Comparison of ENCODE assay signal across 14 cellular contexts in genomic region chr12:56716933-56717880, GRCh38. TPM values are rescaled to one million over a fixed set of nuclear protein-coding genes. Genes with fewer than 3 reads are reported as not detected.
DNase-seq lines count a peak whose midpoint lies in the region; ATAC-seq and TF ChIP-seq lines count a peak whose summit lies in the region.
"Had no signal": no experiment of that assay in that cellular context is flagged by ENCODE, and none has a peak within 500 bp of the region (broad histone marks: within the 10 kb centered on the region; RNA-seq: fewer than 3 reads in every experiment).

No MANE protein-coding gene starts in this region.

- H4K20me1 ChIP-seq in MM.1S (ENCODE audit: insufficient read depth, low read length) (peaks cover 51% of the 10 kb centered on the region), smooth muscle cell (ENCODE audit: low read depth) (peaks cover 93% of the 10 kb centered on the region)

- H3K9me2 ChIP-seq in MM.1S (replicated peaks; ENCODE audit: insufficient read depth, low read length): no peaks in the 10 kb centered on the region

- H3K27ac ChIP-seq in MM.1S (ENCODE audit: low read length) (peak overlapping the region; percentile 95; the same call in 1 of the 2 replicates), coronary artery (no peak overlapping the region), smooth muscle cell (ENCODE audit: low read depth) (peak overlapping the region; percentile 2)

- no peak overlapping the region for H3K4me3 Mint-ChIP-seq in activated CD4-positive, alpha-beta T cell treated with anti-CD3 and anti-CD28 coated beads, Interleukin-2, amount 10 ng/mL, durations not matched to agents 7 days and 5 days

- H3K9me3 Mint-ChIP-seq in activated CD4-positive, alpha-beta T cell treated with anti-CD3 and anti-CD28 coated beads, Interleukin-2, amount 10 ng/mL, durations not matched to agents 7 days and 5 days: no peaks in the 10 kb centered on the region

- H3K27ac Mint-ChIP-seq in activated CD4-positive, alpha-beta T cell treated with anti-CD3 and anti-CD28 coated beads, Interleukin-2, amount 10 ng/mL, durations not matched to agents 7 days and 5 days: peak overlapping the region; percentile 54

- no peaks in the 10 kb centered on the region for H3K27me3 ChIP-seq in MM.1S (replicated peaks; ENCODE audit: insufficient read depth, low read length)
- no peaks in the 10 kb centered on the region for H3K27me3 ChIP-seq in smooth muscle cell (ENCODE audit: low read depth)

- H3F3A ChIP-seq in MM.1S (ENCODE audit: insufficient read depth, low read length) (peaks cover 88% of the 10 kb centered on the region), smooth muscle cell (ENCODE audit: low read depth) (peaks cover 23% of the 10 kb centered on the region)

- WGBS in smooth muscle cell (ENCODE audit: low lambda C conversion rate): 93% methylated on average over 2 of the region's 4 CpGs

- peaks cover 54% of the 10 kb centered on the region for H3K4me1 Mint-ChIP-seq in activated CD4-positive, alpha-beta T cell treated with anti-CD3 and anti-CD28 coated beads, Interleukin-2, amount 10 ng/mL, durations not matched to agents 7 days and 5 days

- H2AFZ ChIP-seq in MM.1S (ENCODE audit: low read length): no peak overlapping the region
- H2AFZ ChIP-seq in smooth muscle cell (ENCODE audit: low read depth): no peak overlapping the region

- H3K36me3 ChIP-seq in MM.1S (replicated peaks; ENCODE audit: insufficient read depth, low read length): peaks cover 8% of the 10 kb centered on the region
- H3K36me3 ChIP-seq in smooth muscle cell (ENCODE audit: low read depth): peaks cover 5% of the 10 kb centered on the region
- H3K36me3 ChIP-seq in mucosa of descending colon (ENCODE audit: low read depth): peaks cover 17% of the 10 kb centered on the region

- POLR2A ChIA-PET in activated CD4-positive, alpha-beta T cell treated with anti-CD3 and anti-CD28 coated beads, Interleukin-2, amount 10 ng/mL, durations not matched to agents 7 days and 5 days (lab: Charles Lee): interaction anchor here (0.6 kb wide), 1 partner anchor 343 kb away, joined by 4 read pairs; no protein-coding TSS in a partner anchor

- ATAC-seq in mucosa of descending colon: no peak

- intact Hi-C loops in mucosa of descending colon (cut with DNase I, micrococcal nuclease): no loop called here

- no peaks in the 10 kb centered on the region for H3K27me3 Mint-ChIP-seq in activated CD4-positive, alpha-beta T cell treated with anti-CD3 and anti-CD28 coated beads, Interleukin-2, amount 10 ng/mL, durations not matched to agents 7 days and 5 days

- H3K4me3 ChIP-seq in MM.1S (ENCODE audit: low read length): no peak overlapping the region
- no peak overlapping the region for H3K4me3 ChIP-seq in coronary artery
- no peak overlapping the region for H3K4me3 ChIP-seq in smooth muscle cell
- no peak overlapping the region for H3K4me3 ChIP-seq in mucosa of descending colon

- H3K9ac ChIP-seq in MM.1S (ENCODE audit: low read length) (peak overlapping the region; percentile 64; the same call in 1 of the 2 replicates), smooth muscle cell (ENCODE audit: low read depth) (no peak overlapping the region)

- H3K9me3 ChIP-seq in MM.1S (replicated peaks; ENCODE audit: insufficient read depth, low read length) (no peaks in the 10 kb centered on the region), smooth muscle cell (replicated peaks; ENCODE audit: low read depth) (no peaks in the 10 kb centered on the region), mucosa of descending colon (no peaks in the 10 kb centered on the region)

- TF ChIP-seq CTCF in MM.1S (IDR thresholded peaks at IDR 0.05; ENCODE audit: low read length) (no peak), coronary artery (IDR thresholded peaks at IDR 0.05) (no peak), smooth muscle cell (IDR thresholded peaks at IDR 0.05; ENCODE audit: borderline replicate concordance, insufficient read depth, poor library complexity, severe bottlenecking) (no peak), mucosa of descending colon (IDR thresholded peaks at IDR 0.05) (no peak), GM20000 (IDR thresholded peaks at IDR 0.05; ENCODE audit: extremely low read depth, missing control alignments) (no peak)

- H3K4me1 ChIP-seq in MM.1S (ENCODE audit: low read length) (peaks cover 92% of the 10 kb centered on the region), smooth muscle cell (ENCODE audit: low read depth) (peaks cover 27% of the 10 kb centered on the region), mucosa of descending colon (ENCODE audit: low read depth) (peaks cover 22% of the 10 kb centered on the region)

- peaks cover 87% of the 10 kb centered on the region for H3K79me2 ChIP-seq in MM.1S (ENCODE audit: low read length)
- peaks cover 63% of the 10 kb centered on the region for H3K79me2 ChIP-seq in smooth muscle cell (ENCODE audit: low read depth)

- CTCF ChIA-PET in activated CD4-positive, alpha-beta T cell treated with anti-CD3 and anti-CD28 coated beads, Interleukin-2, amount 10 ng/mL, durations not matched to agents 7 days and 5 days (lab: Charles Lee): interaction anchor here (0.6 to 1.5 kb wide), 6 partner anchors 8 to 636 kb away, joined by 3 to 6 read pairs (median 4); partner anchors contain the start of gene NACA

- H3K36me3 Mint-ChIP-seq in activated CD4-positive, alpha-beta T cell treated with anti-CD3 and anti-CD28 coated beads, Interleukin-2, amount 10 ng/mL, durations not matched to agents 7 days and 5 days (ENCODE audit: low read depth): peaks cover 80% of the 10 kb centered on the region

- no peak for DNase-seq in activated CD4-positive, alpha-beta T cell treated with anti-CD3 and anti-CD28 coated beads, Interleukin-2, amount 10 ng/mL, durations not matched to agents 7 days and 5 days
- DNase-seq in activated CD4-positive, alpha-beta T cell treated with anti-CD3 and anti-CD28 coated beads, Interleukin-2, amount 50 U/mL, for 48 hours: no peak
- DNase-seq in MM.1S (no peak), coronary artery (ENCODE audit: low spot score) (peak; percentile 64), smooth muscle cell (lab: John Stamatoyannopoulos, UW; ENCODE audit: unreplicated experiment) (no peak), mucosa of descending colon (no peak), GM20000 (ENCODE audit: low spot score) (no peak), hypothalamus (lab: John Stamatoyannopoulos, UW) (no peak)
- DNase-seq: activated CD4-positive, alpha-beta T cell treated with anti-CD3 and anti-CD28 coated beads for 4 hours; activated naive CD4-positive, alpha-beta T cell; NCI-H1092; NCI-H2227 treated with DMSO at 0.1 percent for 48 hours; occipital lobe had no signal

- peak overlapping the region; percentile 53; the same call in 1 of the 2 replicates for H3K4me2 ChIP-seq in MM.1S (ENCODE audit: low read depth, low read length)
- H3K4me2 ChIP-seq in smooth muscle cell: no peak overlapping the region

RNA-seq across cellular contexts. Expression of gene NACA, which starts 7.9 kb away (rescaled TPM):
- 100 to 1,000 TPM; 805 to 843 TPM for total RNA-seq in activated CD4-positive, alpha-beta T cell treated with anti-CD3 and anti-CD28 coated beads, Interleukin-2, amount 10 ng/mL, durations not matched to agents 7 days and 5 days
- total RNA-seq in smooth muscle cell (906 and 1,062 TPM in 2 replicates), mucosa of descending colon (100 to 1,000 TPM; 507 to 753 (median 639) TPM)
- 625 and 713 TPM in 2 replicates for polyA plus RNA-seq in smooth muscle cell

RNA-seq across cellular contexts. Expression of gene PTGES3, which starts 29.1 kb away (rescaled TPM):
- total RNA-seq in activated CD4-positive, alpha-beta T cell treated with anti-CD3 and anti-CD28 coated beads, Interleukin-2, amount 10 ng/mL, durations not matched to agents 7 days and 5 days: 100 to 1,000 TPM; 218 to 236 TPM
- total RNA-seq in smooth muscle cell (128 TPM in 2 replicates), mucosa of descending colon (100 to 1,000 TPM; 155 to 223 (median 164) TPM)
- polyA plus RNA-seq in smooth muscle cell: 160 and 165 TPM in 2 replicates

RNA-seq across cellular contexts. Expression of gene PRIM1, which starts 34.9 kb away (rescaled TPM):
- total RNA-seq in activated CD4-positive, alpha-beta T cell treated with anti-CD3 and anti-CD28 coated beads, Interleukin-2, amount 10 ng/mL, durations not matched to agents 7 days and 5 days: 10 to 100 TPM; 48.0 to 52.9 TPM
- total RNA-seq in smooth muscle cell: 12.7 and 16.9 TPM in 2 replicates
- 3.6 and 7.0 TPM in 2 replicates for polyA plus RNA-seq in smooth muscle cell
- total RNA-seq in mucosa of descending colon: 10 to 100 TPM in 1 of 3 donors, 1 to 10 TPM in 2; 6.3 to 11.5 (median 6.8) TPM

RNA-seq across cellular contexts. Expression of gene HSD17B6, which starts 45.9 kb away (rescaled TPM):
- 1 to 10 TPM; 3.1 to 3.8 TPM for total RNA-seq in activated CD4-positive, alpha-beta T cell treated with anti-CD3 and anti-CD28 coated beads, Interleukin-2, amount 10 ng/mL, durations not matched to agents 7 days and 5 days
- total RNA-seq in smooth muscle cell (8.9 and 14.8 TPM in 2 replicates), mucosa of descending colon (1 to 10 TPM; 2.7 to 6.7 (median 3.8) TPM)
- polyA plus RNA-seq in smooth muscle cell: 12.9 and 14.1 TPM in 2 replicates
- total RNA-seq: skeletal muscle tissue had no signal

Comparison
In these comparisons a context has a peak if more than half of its experiments do, and no peak if none do; other contexts are left out.
1. H3K27ac ChIP-seq: peak in MM.1S (single experiment) and smooth muscle cell (single experiment); none in coronary artery (0 of 2).